In genomic region chr7:95608344-95609173, GRCh38 we compare ENCODE assay signal across 8 cellular contexts. TPM values are rescaled to one million over a fixed set of nuclear protein-coding genes. Genes with fewer than 3 reads are reported as not detected.
DNase-seq lines count a peak whose midpoint lies in the region; ATAC-seq, FAIRE-seq and TF ChIP-seq lines count a peak whose summit lies in the region.

No MANE protein-coding gene starts in this region.

- peaks cover 13% of the 10 kb centered on the region; the same call in 2 of the 3 replicates for H3K9me3 Mint-ChIP-seq in GM23338

- H3K27me3 ChIP-seq in GM23338 (ENCODE audit: insufficient read depth) (peaks cover 8% of the 10 kb centered on the region; the same call in 1 of the 2 replicates), esophagus squamous epithelium (no peaks in the 10 kb centered on the region), mucosa of rectum (ENCODE audit: control insufficient read depth in 2 of 2, insufficient read depth in 2 of 2, low read length in 2 of 2) (no peaks in the 10 kb centered on the region)

- H3K4me1 ChIP-seq in GM23338 (ENCODE audit: insufficient read depth) (peaks cover 4% of the 10 kb centered on the region; the same call in 1 of the 2 replicates), esophagus squamous epithelium (peaks cover 9 to 43% (median 40%) of the 10 kb centered on the region in 3 donors), mucosa of rectum (ENCODE audit: control insufficient read depth in 2 of 2, insufficient read depth in 2 of 2, low read length in 2 of 2) (peaks cover 31 to 33% of the 10 kb centered on the region in 2 donors)

- intact Hi-C loops in esophagus squamous epithelium (cut with DNase I) = no loop called here

- no peak overlapping the region for H3K4me2 ChIP-seq in GM23338

- peak; percentile 61 for FAIRE-seq in urothelium cell line (lab: Jason Lieb, UNC)

- DNase-seq in GM23338 (ENCODE audit: low spot score) (peak; percentile 74), HuH-7.5 (ENCODE audit: low spot score) (peak; percentile 64), SKM-1 (lab: John Stamatoyannopoulos, UW; ENCODE audit: unreplicated experiment) (peak; percentile 90), esophagus squamous epithelium (lab: John Stamatoyannopoulos, UW) (peak; percentile 34), urothelium cell line (ENCODE audit: low spot score) (peak; percentile 93), NCI-H2081 (lab: John Stamatoyannopoulos, UW) (no peak)

- H3K27me3 Mint-ChIP-seq in GM23338 (ENCODE audit: insufficient read depth, low read depth, poor library complexity) = peaks cover 16% of the 10 kb centered on the region

- H4K20me1 ChIP-seq in GM23338 (replicated peaks; ENCODE audit: insufficient read depth) = no peaks in the 10 kb centered on the region

- H3K4me3 ChIP-seq in GM08714 (ENCODE audit: low read length) (peak overlapping the region; percentile 44; the same call in 1 of the 2 replicates), GM23338 (no peak overlapping the region), esophagus squamous epithelium (peak overlapping the region in 1 of 4 donors; percentile 44), mucosa of rectum (ENCODE audit: low read length in 2 of 2) (peak overlapping the region; percentile 38 to 64)

- H3K9me2 ChIP-seq in GM23338 (ENCODE audit: insufficient read depth) = no peaks in the 10 kb centered on the region

- H3K36me3 ChIP-seq in GM23338 (ENCODE audit: insufficient read depth) = no peaks in the 10 kb centered on the region
- H3K36me3 ChIP-seq in esophagus squamous epithelium = no peaks in the 10 kb centered on the region
- no peaks in the 10 kb centered on the region for H3K36me3 ChIP-seq in mucosa of rectum (ENCODE audit: control insufficient read depth in 2 of 2, insufficient read depth in 2 of 2, low read length in 2 of 2)

- peak in 1 of 4 donors; percentile 44 for TF ChIP-seq POLR2A in esophagus squamous epithelium (IDR thresholded peaks at IDR 0.05)

- H3K27ac Mint-ChIP-seq in GM23338 = no peak overlapping the region

- H3K27ac ChIP-seq in GM23338 (ENCODE audit: low read depth) (no peak overlapping the region), esophagus squamous epithelium (peak overlapping the region; percentile 49 to 97 (median 90)), mucosa of rectum (ENCODE audit: low read depth in 2 of 2, low read length in 2 of 2) (peak overlapping the region; percentile 89 to 94)

- ATAC-seq in GM23338 = peak; percentile 99

- peaks cover 17% of the 10 kb centered on the region for H3K4me1 Mint-ChIP-seq in GM23338

- H2AFZ ChIP-seq in GM23338 = no peak overlapping the region

- H3F3A ChIP-seq in GM23338 (replicated peaks; ENCODE audit: low read depth) = no peaks in the 10 kb centered on the region

- no peaks in the 10 kb centered on the region for H3K36me3 Mint-ChIP-seq in GM23338 (ENCODE audit: low read depth)

- WGBS in esophagus squamous epithelium, 2 donors = 9 to 12% methylated on average over 10 to 11 of the region's 11 CpGs

- H3K9ac ChIP-seq in mucosa of rectum (ENCODE audit: low read depth in 1 of 2, low read length in 2 of 2) = peak overlapping the region; percentile 52 to 68

- no peaks in the 10 kb centered on the region for H3K79me2 ChIP-seq in GM23338 (replicated peaks; ENCODE audit: insufficient read depth)

- H3K9me3 ChIP-seq in esophagus squamous epithelium (no peaks in the 10 kb centered on the region), mucosa of rectum (ENCODE audit: control insufficient read depth in 2 of 2, low read length in 2 of 2) (no peaks in the 10 kb centered on the region)

- peak overlapping the region; percentile 29; the same call in 2 of the 3 replicates for H3K4me3 Mint-ChIP-seq in GM23338

- TF ChIP-seq CTCF in GM23338 (conservative IDR thresholded peaks at IDR 0.05; ENCODE audit: low read depth in 2 of 2) (no peak), esophagus squamous epithelium (IDR thresholded peaks at IDR 0.05) (no peak)

TF ChIP-seq in GM23338, 12 proteins besides CTCF, POLR2A, EP300 and RAD21 (continues in another document):
- TF ChIP-seq NANOG (IDR thresholded peaks at IDR 0.05; ENCODE audit: borderline replicate concordance) (no peak), EZH2phosphoT487 (IDR thresholded peaks at IDR 0.05; ENCODE audit: unreplicated experiment) (no peak), JUNB (IDR thresholded peaks at IDR 0.05; ENCODE audit: unreplicated experiment) (no peak), ZNF331 (CRISPR knock-in tag; IDR thresholded peaks at IDR 0.05; ENCODE audit: low read depth) (no peak)
- TF ChIP-seq, protein P1, sequence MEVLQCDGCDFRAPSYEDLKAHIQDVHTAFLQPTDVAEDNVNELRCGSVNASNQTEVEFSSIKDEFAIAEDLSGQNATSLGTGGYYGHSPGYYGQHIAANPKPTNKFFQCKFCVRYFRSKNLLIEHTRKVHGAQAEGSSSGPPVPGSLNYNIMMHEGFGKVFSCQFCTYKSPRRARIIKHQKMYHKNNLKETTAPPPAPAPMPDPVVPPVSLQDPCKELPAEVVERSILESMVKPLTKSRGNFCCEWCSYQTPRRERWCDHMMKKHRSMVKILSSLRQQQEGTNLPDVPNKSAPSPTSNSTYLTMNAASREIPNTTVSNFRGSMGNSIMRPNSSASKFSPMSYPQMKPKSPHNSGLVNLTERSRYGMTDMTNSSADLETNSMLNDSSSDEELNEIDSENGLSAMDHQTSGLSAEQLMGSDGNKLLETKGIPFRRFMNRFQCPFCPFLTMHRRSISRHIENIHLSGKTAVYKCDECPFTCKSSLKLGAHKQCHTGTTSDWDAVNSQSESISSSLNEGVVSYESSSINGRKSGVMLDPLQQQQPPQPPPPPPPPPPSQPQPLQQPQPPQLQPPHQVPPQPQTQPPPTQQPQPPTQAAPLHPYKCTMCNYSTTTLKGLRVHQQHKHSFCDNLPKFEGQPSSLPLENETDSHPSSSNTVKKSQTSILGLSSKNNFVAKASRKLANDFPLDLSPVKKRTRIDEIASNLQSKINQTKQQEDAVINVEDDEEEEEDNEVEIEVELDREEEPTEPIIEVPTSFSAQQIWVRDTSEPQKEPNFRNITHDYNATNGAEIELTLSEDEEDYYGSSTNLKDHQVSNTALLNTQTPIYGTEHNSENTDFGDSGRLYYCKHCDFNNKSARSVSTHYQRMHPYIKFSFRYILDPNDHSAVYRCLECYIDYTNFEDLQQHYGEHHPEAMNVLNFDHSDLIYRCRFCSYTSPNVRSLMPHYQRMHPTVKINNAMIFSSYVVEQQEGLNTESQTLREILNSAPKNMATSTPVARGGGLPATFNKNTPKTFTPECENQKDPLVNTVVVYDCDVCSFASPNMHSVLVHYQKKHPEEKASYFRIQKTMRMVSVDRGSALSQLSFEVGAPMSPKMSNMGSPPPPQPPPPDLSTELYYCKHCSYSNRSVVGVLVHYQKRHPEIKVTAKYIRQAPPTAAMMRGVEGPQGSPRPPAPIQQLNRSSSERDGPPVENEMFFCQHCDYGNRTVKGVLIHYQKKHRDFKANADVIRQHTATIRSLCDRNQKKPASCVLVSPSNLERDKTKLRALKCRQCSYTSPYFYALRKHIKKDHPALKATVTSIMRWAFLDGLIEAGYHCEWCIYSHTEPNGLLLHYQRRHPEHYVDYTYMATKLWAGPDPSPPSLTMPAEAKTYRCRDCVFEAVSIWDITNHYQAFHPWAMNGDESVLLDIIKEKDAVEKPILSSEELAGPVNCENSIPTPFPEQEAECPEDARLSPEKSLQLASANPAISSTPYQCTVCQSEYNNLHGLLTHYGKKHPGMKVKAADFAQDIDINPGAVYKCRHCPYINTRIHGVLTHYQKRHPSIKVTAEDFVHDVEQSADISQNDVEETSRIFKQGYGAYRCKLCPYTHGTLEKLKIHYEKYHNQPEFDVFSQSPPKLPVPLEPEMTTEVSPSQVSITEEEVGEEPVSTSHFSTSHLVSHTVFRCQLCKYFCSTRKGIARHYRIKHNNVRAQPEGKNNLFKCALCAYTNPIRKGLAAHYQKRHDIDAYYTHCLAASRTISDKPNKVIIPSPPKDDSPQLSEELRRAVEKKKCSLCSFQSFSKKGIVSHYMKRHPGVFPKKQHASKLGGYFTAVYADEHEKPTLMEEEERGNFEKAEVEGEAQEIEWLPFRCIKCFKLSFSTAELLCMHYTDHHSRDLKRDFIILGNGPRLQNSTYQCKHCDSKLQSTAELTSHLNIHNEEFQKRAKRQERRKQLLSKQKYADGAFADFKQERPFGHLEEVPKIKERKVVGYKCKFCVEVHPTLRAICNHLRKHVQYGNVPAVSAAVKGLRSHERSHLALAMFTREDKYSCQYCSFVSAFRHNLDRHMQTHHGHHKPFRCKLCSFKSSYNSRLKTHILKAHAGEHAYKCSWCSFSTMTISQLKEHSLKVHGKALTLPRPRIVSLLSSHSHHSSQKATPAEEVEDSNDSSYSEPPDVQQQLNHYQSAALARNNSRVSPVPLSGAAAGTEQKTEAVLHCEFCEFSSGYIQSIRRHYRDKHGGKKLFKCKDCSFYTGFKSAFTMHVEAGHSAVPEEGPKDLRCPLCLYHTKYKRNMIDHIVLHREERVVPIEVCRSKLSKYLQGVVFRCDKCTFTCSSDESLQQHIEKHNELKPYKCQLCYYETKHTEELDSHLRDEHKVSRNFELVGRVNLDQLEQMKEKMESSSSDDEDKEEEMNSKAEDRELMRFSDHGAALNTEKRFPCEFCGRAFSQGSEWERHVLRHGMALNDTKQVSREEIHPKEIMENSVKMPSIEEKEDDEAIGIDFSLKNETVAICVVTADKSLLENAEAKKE (CRISPR knock-in tag; IDR thresholded peaks at IDR 0.05) = no peak

RNA-seq across cellular contexts. Expression of gene PDK4, which starts 12.2 kb away (rescaled TPM):
- total RNA-seq in GM23338 (2014; rRNA removed; shearing (Covaris generic)) = 0.12 TPM in 1 of 2 replicates, not detected in the other
- polyA plus RNA-seq in GM23338 (2016; fragmentation: Nextera tagmentation; extraction: Ambion mirVana) = 0.07 and 0.32 TPM in 2 replicates
- 100 to 1,000 TPM in 2 of 4 donors, 1 to 10 TPM in 2; 4.1 to 129 (median 64.6) TPM for total RNA-seq in esophagus squamous epithelium

Comparison
In these comparisons a context has a peak if more than half of its experiments do, and no peak if none do; other contexts are left out.
1. DNase-seq: peak in GM23338 (single experiment), HuH-7.5 (single experiment), SKM-1 (single experiment), esophagus squamous epithelium (single experiment) and urothelium cell line (single experiment); none in NCI-H2081 (0 of 2).